In genomic region chr7:69457912-69458491, GRCh38 we compare ENCODE assay signal across 2 cellular contexts.
TF ChIP-seq lines count a peak whose summit lies in the region.

No MANE protein-coding gene starts in this region.

TF ChIP-seq in A549, 52 proteins besides CTCF, POLR2A, EP300 and RAD21 (continued from another document):
- TF ChIP-seq ELK1 (IDR thresholded peaks at IDR 0.05; ENCODE audit: low read depth, low read length): no peak
- no peak for TF ChIP-seq NPAS2 (CRISPR knock-in tag; IDR thresholded peaks at IDR 0.05; ENCODE audit: borderline replicate concordance)
- TF ChIP-seq CHD2 (IDR thresholded peaks at IDR 0.05; ENCODE audit: low read length, partially characterized antibody): no peak
- TF ChIP-seq CBX2 (IDR thresholded peaks at IDR 0.05; ENCODE audit: borderline replicate concordance, low read depth): no peak
- TF ChIP-seq NR3C1 (IDR thresholded peaks at IDR 0.05): no peak
- no peak for TF ChIP-seq CBX8 (IDR thresholded peaks at IDR 0.05)
- TF ChIP-seq EHMT2 (IDR thresholded peaks at IDR 0.05; ENCODE audit: low read depth): no peak
- TF ChIP-seq EHF (CRISPR knock-in tag; IDR thresholded peaks at IDR 0.05): no peak

TF ChIP-seq in SK-N-SH treated with all-trans-retinoic acid at 6 μM for 48 hours, 23 proteins besides CTCF, POLR2A, EP300 and RAD21 (continued from another document):
- TF ChIP-seq TSHZ2 (CRISPR knock-in tag; IDR thresholded peaks at IDR 0.05) (no peak), OSR1 (CRISPR knock-in tag; IDR thresholded peaks at IDR 0.05) (no peak), CSDC2 (CRISPR knock-in tag; IDR thresholded peaks at IDR 0.05) (no peak), CSRNP3 (CRISPR knock-in tag; IDR thresholded peaks at IDR 0.05) (no peak), ZNF565 (CRISPR knock-in tag; conservative IDR thresholded peaks at IDR 0.05; ENCODE audit: low read depth) (no peak)
TF ChIP-seq in SK-N-SH treated with all-trans-retinoic acid at 6 μM for 48 hours: peak in this region for 0.
